ENCODE assay signal across 30 cellular contexts in the genomic region with DNA sequence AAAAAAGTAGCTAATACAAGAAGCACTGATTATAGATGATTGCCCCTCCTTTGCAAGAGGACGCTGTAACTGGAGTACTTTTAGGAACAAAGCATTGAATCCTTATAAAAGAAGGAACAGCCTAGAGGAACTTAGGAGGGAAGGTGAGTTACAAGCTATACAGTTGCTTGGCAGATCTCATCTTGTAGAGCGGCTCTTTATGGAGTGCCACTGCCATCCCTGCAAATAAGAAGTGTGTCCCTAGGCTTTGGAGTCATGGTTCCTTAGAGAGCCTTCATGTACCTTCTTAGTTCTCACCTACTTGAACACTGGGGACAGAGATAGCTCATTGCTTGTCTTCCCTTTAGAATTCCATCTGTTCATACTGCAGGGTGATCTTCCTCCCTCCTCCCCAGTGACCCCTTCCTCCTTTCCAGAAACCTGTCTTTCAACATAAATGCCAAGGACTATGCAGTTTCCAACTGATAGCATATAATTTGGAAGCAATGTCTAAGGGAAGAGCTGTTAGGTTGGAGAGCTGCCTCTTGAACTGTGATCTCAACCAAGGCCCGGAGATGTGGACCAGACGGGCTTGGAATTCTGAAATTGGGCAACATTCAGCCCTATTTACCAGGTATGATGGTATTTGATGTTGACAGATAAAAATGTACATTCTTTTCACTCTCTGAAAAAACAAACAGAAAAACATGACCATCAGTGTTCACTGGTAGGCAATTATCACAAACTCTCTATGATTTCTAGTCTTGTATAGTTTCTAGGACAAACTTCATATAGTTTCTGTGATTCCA.
"Had no signal": no experiment of that assay in that cellular context is flagged by ENCODE, and none has a peak within 500 bp of the region (broad histone marks: within the 10 kb centered on the region; RNA-seq: fewer than 3 reads in every experiment).

No MANE protein-coding gene starts in this region.

- H3K27me3 ChIP-seq: body of pancreas had no signal

- H3K27ac ChIP-seq: body of pancreas, epithelial cell of prostate had no signal

- H3K4me1 ChIP-seq: body of pancreas had no signal

- H3K9me3 ChIP-seq: body of pancreas had no signal

- ATAC-seq: activated CD4-positive, alpha-beta T cell treated with anti-CD3 and anti-CD28 coated beads for 36 hours; activated CD8-positive, alpha-beta memory T cell treated with anti-CD3 and anti-CD28 coated beads, Interleukin-2, amount 10 ng/mL, durations not matched to agents 7 days and 5 days; activated CD8-positive, alpha-beta T cell treated with anti-CD3 and anti-CD28 coated beads, Interleukin-2, amount 10 ng/mL, durations not matched to agents 7 days and 5 days; activated naive CD4-positive, alpha-beta T cell treated with anti-CD3 and anti-CD28 coated beads, Interleukin-2, amount 50 U/mL, for 72 hours; body of pancreas had no signal

- FAIRE-seq: colon, endometrium, endothelial cell of umbilical vein, frontal cortex had no signal

- H3K4me3 ChIP-seq: body of pancreas had no signal

- DNase-seq: activated CD4-positive, alpha-beta memory T cell treated with anti-CD3 and anti-CD28 coated beads for 36 hours; activated CD4-positive, alpha-beta T cell treated with anti-CD3 and anti-CD28 coated beads for 36 hours; activated CD4-positive, alpha-beta T cell treated with anti-CD3 and anti-CD28 coated beads, Interleukin-2, amount 10 ng/mL, durations not matched to agents 24 days and 14 days; activated CD4-positive, CD25-positive, alpha-beta regulatory T cell; activated CD4-positive, CD25-positive, alpha-beta regulatory T cell treated with anti-CD3 and anti-CD28 coated beads, Interleukin-2, amount 50 U/mL, for 72 hours; activated CD8-positive, alpha-beta memory T cell treated with anti-CD3 and anti-CD28 coated beads, Interleukin-2, amount 10 ng/mL, durations not matched to agents 7 days and 5 days; activated CD8-positive, alpha-beta memory T cell treated with anti-CD3 and anti-CD28 coated beads, Interleukin-2, amount 50 U/mL, for 4 hours; activated CD8-positive, alpha-beta T cell treated with anti-CD3 and anti-CD28 coated beads, Interleukin-2, amount 10 ng/mL, durations not matched to agents 7 days and 5 days; activated effector memory CD4-positive, alpha-beta T cell treated with anti-CD3 and anti-CD28 coated beads, Interleukin-2, amount 50 U/mL, for 16 hours; activated naive CD4-positive, alpha-beta T cell; activated naive CD4-positive, alpha-beta T cell treated with anti-CD3 and anti-CD28 coated beads, Interleukin-2, amount 10 ng/mL, durations not matched to agents 7 days and 5 days; activated naive CD8-positive, alpha-beta T cell treated with anti-CD3 and anti-CD28 coated beads, Interleukin-2, amount 10 ng/mL, durations not matched to agents 7 days and 5 days; activated T-cell treated with anti-CD3 and anti-CD28 coated beads, Interleukin-2, amount 50 U/mL, for 1 hour; activated T-cell treated with anti-CD3 and anti-CD28 coated beads, Interleukin-2, amount 50 U/mL, for 48 hours; amniotic stem cell; aorta; body of pancreas; caudate nucleus; cortex of kidney; dermis blood vessel endothelial cell; effector CD8-positive, alpha-beta T cell; foreskin fibroblast; head of caudate nucleus; T-helper 2 cell had no signal
